Comparison of ENCODE assay signal across 8 cellular contexts in genomic region chr4:2754848-2755820, GRCh38. TPM values are rescaled to one million over a fixed set of nuclear protein-coding genes. Genes with fewer than 3 reads are reported as not detected.
DNase-seq lines count a peak whose midpoint lies in the region; ATAC-seq and TF ChIP-seq lines count a peak whose summit lies in the region.

No MANE protein-coding gene starts in this region.

- no peaks in the 10 kb centered on the region for H3K27me3 ChIP-seq in CD4-positive, CD25-positive, alpha-beta regulatory T cell (ENCODE audit: control insufficient read depth, insufficient read depth, low read length)
- H3K27me3 ChIP-seq in OCI-LY1 (ENCODE audit: insufficient read depth, low read length) (no peaks in the 10 kb centered on the region), neuronal stem cell (ENCODE audit: control insufficient read depth in 3 of 3, insufficient read depth in 3 of 3, low read depth in 1 of 3, low read length in 3 of 3) (no peaks in the 10 kb centered on the region)

- no peak overlapping the region for H3K4ac ChIP-seq in neuronal stem cell (ENCODE audit: low read length)

- H3K4me2 ChIP-seq in OCI-LY1 (ENCODE audit: low read length), result peak overlapping the region; percentile 89
- peak overlapping the region; percentile 73 for H3K4me2 ChIP-seq in neuronal stem cell (ENCODE audit: insufficient read depth, low read length, poor library complexity, severe bottlenecking)

- H3F3A ChIP-seq in OCI-LY1 (ENCODE audit: insufficient read depth, low read length), result no peaks in the 10 kb centered on the region

- H4K8ac ChIP-seq in neuronal stem cell (ENCODE audit: low read depth, low read length), result no peak overlapping the region

- DNase-seq in CD4-positive, CD25-positive, alpha-beta regulatory T cell, result no peak
- DNase-seq in epithelial cell of esophagus (ENCODE audit: low read depth) (no peak), neuronal stem cell (ENCODE audit: low spot score) (no peak), NCI-H187 (lab: John Stamatoyannopoulos, UW) (no peak)

- 0 out of 2 replicates have a peak, but pooled peaks cover 6% of the 10 kb centered on the region for H3K79me2 ChIP-seq in OCI-LY1 (ENCODE audit: insufficient read depth, low read length)

- H4K20me1 ChIP-seq in OCI-LY1 (ENCODE audit: insufficient read depth, low read length), result no peaks in the 10 kb centered on the region

- H2BK120ac ChIP-seq in neuronal stem cell (ENCODE audit: low read depth, low read length), result no peak overlapping the region

- peaks cover 18% of the 10 kb centered on the region for H3K79me1 ChIP-seq in neuronal stem cell (ENCODE audit: low read depth, low read length)

- H3K27me3 Mint-ChIP-seq in CD4-positive, CD25-positive, alpha-beta regulatory T cell, result peaks cover 5% of the 10 kb centered on the region

- no peaks in the 10 kb centered on the region for H3K9me3 Mint-ChIP-seq in CD4-positive, CD25-positive, alpha-beta regulatory T cell

- peak overlapping the region; percentile 71 for H3K14ac ChIP-seq in neuronal stem cell (ENCODE audit: low read length)

- peaks cover 5 to 51% (median 25%) of the 10 kb centered on the region in 4 donors for H3K4me1 Mint-ChIP-seq in CD4-positive, CD25-positive, alpha-beta regulatory T cell

- peak overlapping the region; percentile 79 for H3K4me3 ChIP-seq in CD4-positive, CD25-positive, alpha-beta regulatory T cell (ENCODE audit: low read depth, low read length)
- H3K4me3 ChIP-seq in OCI-LY1 (ENCODE audit: low read depth, low read length, poor library complexity, severe bottlenecking), result peak overlapping the region; percentile 90
- H3K4me3 ChIP-seq in epithelial cell of esophagus (ENCODE audit: low read length), result peak overlapping the region; percentile 65
- H3K4me3 ChIP-seq in neuronal stem cell (ENCODE audit: low read length in 2 of 2), result peak overlapping the region; percentile 92 to 95

- H3K4me3 Mint-ChIP-seq in CD4-positive, CD25-positive, alpha-beta regulatory T cell, result peak overlapping the region; percentile 87 to 93 (median 89)

- H2AFZ ChIP-seq in OCI-LY1 (ENCODE audit: low read length) (no peak overlapping the region), neuronal stem cell (ENCODE audit: low read length) (peak overlapping the region; percentile 94)

- peaks cover 27% of the 10 kb centered on the region for H3K4me1 ChIP-seq in CD4-positive, CD25-positive, alpha-beta regulatory T cell (ENCODE audit: control insufficient read depth, insufficient read depth, low read length, poor library complexity, severe bottlenecking)
- H3K4me1 ChIP-seq in OCI-LY1 (ENCODE audit: insufficient read depth, low read length, severe bottlenecking) (peaks cover 13% of the 10 kb centered on the region), neuronal stem cell (ENCODE audit: control insufficient read depth in 2 of 2, insufficient read depth in 1 of 2, low read depth in 1 of 2, low read length in 2 of 2) (peaks cover 4 to 10% of the 10 kb centered on the region in 2 donors)

- no peak overlapping the region for H2BK12ac ChIP-seq in neuronal stem cell (ENCODE audit: low read length)

- peak overlapping the region; percentile 79 for H3K27ac ChIP-seq in CD4-positive, CD25-positive, alpha-beta regulatory T cell (ENCODE audit: insufficient read depth, low read length, poor library complexity, severe bottlenecking)
- no peak overlapping the region for H3K27ac ChIP-seq in OCI-LY1 (ENCODE audit: low read depth, low read length, poor library complexity, severe bottlenecking)
- no peak overlapping the region for H3K27ac ChIP-seq in neuronal stem cell (replicated peaks; ENCODE audit: low read length)

- TF ChIP-seq CTCF in OCI-LY1 (IDR thresholded peaks at IDR 0.05; ENCODE audit: low read length), result no peak
- TF ChIP-seq CTCF in epithelial cell of esophagus (IDR thresholded peaks at IDR 0.05; ENCODE audit: insufficient read depth, low read depth, low read length, missing control alignments), result no peak

- H3K36me3 Mint-ChIP-seq in CD4-positive, CD25-positive, alpha-beta regulatory T cell, result no peaks in the 10 kb centered on the region

- H2BK15ac ChIP-seq in neuronal stem cell (ENCODE audit: low read length), result no peak overlapping the region

- no peak overlapping the region for H4K91ac ChIP-seq in neuronal stem cell (ENCODE audit: low read depth, low read length, poor library complexity)

- peak overlapping the region; percentile 97 for H3K18ac ChIP-seq in neuronal stem cell (ENCODE audit: low read length)

- H3K36me3 ChIP-seq in CD4-positive, CD25-positive, alpha-beta regulatory T cell (ENCODE audit: control insufficient read depth, insufficient read depth, low read length), result peaks cover 11% of the 10 kb centered on the region
- H3K36me3 ChIP-seq in OCI-LY1 (ENCODE audit: insufficient read depth, low read length) (no peaks in the 10 kb centered on the region), neuronal stem cell (replicated peaks in 1 of 2; ENCODE audit: control insufficient read depth in 2 of 2, insufficient read depth in 2 of 2, low read length in 2 of 2) (peaks cover 0 to 15% of the 10 kb centered on the region in 2 donors)

- H3K27ac Mint-ChIP-seq in CD4-positive, CD25-positive, alpha-beta regulatory T cell, result peak overlapping the region in 2 of 3 donors; percentile 77 to 82

- H2AK5ac ChIP-seq in neuronal stem cell (ENCODE audit: low read depth, low read length), result peak overlapping the region; percentile 52

- H3K9me3 ChIP-seq in CD4-positive, CD25-positive, alpha-beta regulatory T cell (ENCODE audit: control insufficient read depth in 2 of 2, low read length in 2 of 2), result no peaks in the 10 kb centered on the region
- no peaks in the 10 kb centered on the region for H3K9me3 ChIP-seq in OCI-LY1 (ENCODE audit: low read length)
- H3K9me3 ChIP-seq in neuronal stem cell (replicated peaks in 1 of 2; ENCODE audit: control insufficient read depth in 2 of 2, insufficient read depth in 1 of 2, low read depth in 1 of 2, low read length in 2 of 2), result no peaks in the 10 kb centered on the region

- WGBS in neuronal stem cell (ENCODE audit: extremely low coverage in 2 of 2, insufficient read length in 2 of 2, insufficient replicate concordance in 1 of 2), 2 donors, result no CpG with 5 or more reads among the region's 23 CpGs

- peak overlapping the region; percentile 75 for H2BK5ac ChIP-seq in neuronal stem cell (ENCODE audit: low read length)

- H3K9me2 ChIP-seq in OCI-LY1 (ENCODE audit: low read depth, low read length), result no peaks in the 10 kb centered on the region

- ATAC-seq in CD4-positive, CD25-positive, alpha-beta regulatory T cell (ENCODE audit: low read depth in 2 of 2), result no peak
- ATAC-seq in HG02588 (IDR thresholded peaks at IDR 0.05; ENCODE audit: unreplicated experiment) (no peak), HG02938 (IDR thresholded peaks at IDR 0.05; ENCODE audit: unreplicated experiment) (no peak), HG02885 (IDR thresholded peaks at IDR 0.05; ENCODE audit: poor library complexity, unreplicated experiment) (no peak)

- H3K9ac ChIP-seq in OCI-LY1 (ENCODE audit: low read length) (peak overlapping the region; percentile 77), neuronal stem cell (ENCODE audit: low read depth, low read length, poor library complexity) (peak overlapping the region; percentile 95)

- peak overlapping the region; percentile 49 for H3K23ac ChIP-seq in neuronal stem cell (ENCODE audit: low read depth, low read length, poor library complexity)

RNA-seq across cellular contexts. Expression of gene TNIP2, which starts 1.0 kb away (rescaled TPM):
- total RNA-seq in CD4-positive, CD25-positive, alpha-beta regulatory T cell, result 87.7 TPM
- 10 to 100 TPM; 43.9 to 53.3 (median 50.9) TPM for polyA plus RNA-seq in CD4-positive, CD25-positive, alpha-beta regulatory T cell
- polyA plus RNA-seq in neuronal stem cell (2013, experiment 1 of 2), result 14.8 TPM
- polyA plus RNA-seq in neuronal stem cell (2013, experiment 2 of 2), result 15.1 TPM

RNA-seq across cellular contexts. Expression of gene SH3BP2, which starts 37.8 kb away (rescaled TPM):
- total RNA-seq in CD4-positive, CD25-positive, alpha-beta regulatory T cell, result 61.7 TPM
- polyA plus RNA-seq in CD4-positive, CD25-positive, alpha-beta regulatory T cell, result 1 to 10 TPM; 7.6 to 8.6 (median 8.4) TPM
- polyA plus RNA-seq in neuronal stem cell (2013, experiment 1 of 2), result 8.1 TPM
- polyA plus RNA-seq in neuronal stem cell (2013, experiment 2 of 2), result 8.7 TPM
